In the genomic region with DNA sequence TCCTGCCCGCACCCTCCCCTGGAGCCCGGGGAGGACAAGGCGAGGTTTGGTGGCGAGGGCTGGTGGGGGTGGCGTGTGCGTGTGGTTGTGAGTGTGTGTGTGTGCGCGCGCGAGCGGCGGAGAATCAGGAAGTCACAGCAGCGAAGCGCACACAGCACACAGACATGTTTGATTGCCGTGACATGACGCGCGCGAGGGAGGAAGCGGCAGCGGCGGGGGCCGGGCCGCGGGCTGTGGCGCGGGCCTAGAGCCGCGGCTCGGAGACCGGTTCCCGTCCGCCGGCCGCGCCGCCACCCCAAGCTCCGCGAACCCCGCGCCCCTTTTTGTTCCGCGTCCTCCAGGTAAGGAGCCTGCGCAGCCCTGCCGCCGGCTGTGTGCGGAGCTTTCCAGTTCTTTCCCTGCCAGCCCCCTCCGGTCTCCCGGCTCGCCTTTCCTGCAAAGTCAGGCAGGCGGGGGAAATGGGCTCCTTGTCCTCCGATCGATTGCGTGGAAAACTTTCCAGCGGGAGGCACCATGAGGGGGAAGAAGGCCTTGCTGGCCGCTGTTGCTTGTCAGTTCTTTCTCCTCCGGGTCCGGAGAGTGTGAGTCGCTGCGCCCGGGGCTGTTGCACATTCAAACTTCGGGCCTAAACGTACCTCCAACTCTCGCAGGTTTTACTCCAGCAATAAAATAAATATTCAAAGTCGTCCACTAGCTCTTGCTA, we compare ENCODE assay signal across 8 cellular contexts. TPM values are rescaled to one million over a fixed set of nuclear protein-coding genes. Genes with fewer than 3 reads are reported as not detected.
DNase-seq lines count a peak whose midpoint lies in the region; ATAC-seq and TF ChIP-seq lines count a peak whose summit lies in the region.

No MANE protein-coding gene starts in this region.

- H3K27ac Mint-ChIP-seq in activated T-helper 2 cell treated with anti-CD3 and anti-CD28 coated beads, Interferon-gamma antibody, Interleukin-2, Interleukin-4, amounts not matched to agents 10 μg/mL and 5 μg/mL and 100 μg/mL, durations not matched to agents 14 hours and 24 hours and 36 hours, result peak overlapping the region; percentile 94
- peak overlapping the region; percentile 93 to 100 (median 98) for H3K27ac Mint-ChIP-seq in naive thymus-derived CD8-positive, alpha-beta T cell
- peak overlapping the region; percentile 99 for H3K27ac Mint-ChIP-seq in stimulated activated naive B cell treated with anti-CD40 and anti-IgM and Interleukin-4, amounts not matched to agents 10 μg/mL and 1 μg/mL and 100 μg/mL, for 72 hours

- TF ChIP-seq CTCF in Peyer's patch (IDR thresholded peaks at IDR 0.05) (no peak), fibroblast of mammary gland (conservative IDR thresholded peaks at IDR 0.05; ENCODE audit: control insufficient read depth, insufficient read depth, low read depth, low read length) (no peak)

- no peaks in the 10 kb centered on the region for H3K9me3 ChIP-seq in Peyer's patch

- intact Hi-C loops in activated T-helper 2 cell treated with anti-CD3 and anti-CD28 coated beads, Interferon-gamma antibody, Interleukin-2, Interleukin-4, amounts not matched to agents 10 μg/mL and 5 μg/mL and 100 μg/mL, durations not matched to agents 14 hours and 24 hours and 36 hours (cut with micrococcal nuclease), result loop anchor here (5.0 kb wide), 3 partner anchors 140 to 1740 kb away; partner anchors contain the start of gene RFX3

- POLR2A ChIA-PET in naive thymus-derived CD8-positive, alpha-beta T cell (lab: Charles Lee), result interaction anchor here (0.7 to 6.0 kb wide), 8 partner anchors 10 to 1509 kb away, joined by 3 to 71 read pairs (median 4); no protein-coding TSS in a partner anchor

- H3K4me1 ChIP-seq in Peyer's patch, result peaks cover 0 to 35% (median 6%) of the 10 kb centered on the region in 4 donors

- no peaks in the 10 kb centered on the region for H3K36me3 ChIP-seq in Peyer's patch

- H3K4me3 Mint-ChIP-seq in activated T-helper 2 cell treated with anti-CD3 and anti-CD28 coated beads, Interferon-gamma antibody, Interleukin-2, Interleukin-4, amounts not matched to agents 10 μg/mL and 5 μg/mL and 100 μg/mL, durations not matched to agents 14 hours and 24 hours and 36 hours (ENCODE audit: low read depth), result peak overlapping the region; percentile 87
- H3K4me3 Mint-ChIP-seq in naive thymus-derived CD8-positive, alpha-beta T cell, result peak overlapping the region; percentile 93 to 100 (median 98)
- peak overlapping the region; percentile 97 to 99 for H3K4me3 Mint-ChIP-seq in stimulated activated naive B cell treated with anti-CD40 and anti-IgM and Interleukin-4, amounts not matched to agents 10 μg/mL and 1 μg/mL and 100 μg/mL, for 72 hours

- H3K27me3 ChIP-seq in Peyer's patch, result no peaks in the 10 kb centered on the region

- H3K27ac ChIP-seq in Peyer's patch, result peak overlapping the region; percentile 95 to 98 (median 96)

- peak; percentile 60 to 71 for TF ChIP-seq POLR2A in Peyer's patch (IDR thresholded peaks at IDR 0.05)

- no peaks in the 10 kb centered on the region for H3K9me3 Mint-ChIP-seq in activated T-helper 2 cell treated with anti-CD3 and anti-CD28 coated beads, Interferon-gamma antibody, Interleukin-2, Interleukin-4, amounts not matched to agents 10 μg/mL and 5 μg/mL and 100 μg/mL, durations not matched to agents 14 hours and 24 hours and 36 hours
- H3K9me3 Mint-ChIP-seq in naive thymus-derived CD8-positive, alpha-beta T cell, result peaks cover 0 to 2% (median 0%) of the 10 kb centered on the region in 9 donors
- no peaks in the 10 kb centered on the region for H3K9me3 Mint-ChIP-seq in stimulated activated naive B cell treated with anti-CD40 and anti-IgM and Interleukin-4, amounts not matched to agents 10 μg/mL and 1 μg/mL and 100 μg/mL, for 72 hours

- ATAC-seq in GM19023 (IDR thresholded peaks at IDR 0.05; ENCODE audit: unreplicated experiment) (peak; percentile 28), HG03354 (IDR thresholded peaks at IDR 0.05; ENCODE audit: poor library complexity, severe bottlenecking, unreplicated experiment) (peak; percentile 37)
- peak; percentile 37 to 46 for ATAC-seq in naive thymus-derived CD8-positive, alpha-beta T cell
- ATAC-seq in stimulated activated naive B cell treated with anti-CD40 and anti-IgM and Interleukin-4, amounts not matched to agents 10 μg/mL and 1 μg/mL and 100 μg/mL, for 72 hours (replicated peaks), result peak; percentile 46 to 51

- peaks cover 7% of the 10 kb centered on the region for H3K36me3 Mint-ChIP-seq in activated T-helper 2 cell treated with anti-CD3 and anti-CD28 coated beads, Interferon-gamma antibody, Interleukin-2, Interleukin-4, amounts not matched to agents 10 μg/mL and 5 μg/mL and 100 μg/mL, durations not matched to agents 14 hours and 24 hours and 36 hours (ENCODE audit: low read depth)
- H3K36me3 Mint-ChIP-seq in naive thymus-derived CD8-positive, alpha-beta T cell, result peaks cover 0 to 6% (median 0%) of the 10 kb centered on the region in 3 donors
- peaks cover 7 to 9% of the 10 kb centered on the region in 2 donors for H3K36me3 Mint-ChIP-seq in stimulated activated naive B cell treated with anti-CD40 and anti-IgM and Interleukin-4, amounts not matched to agents 10 μg/mL and 1 μg/mL and 100 μg/mL, for 72 hours

- no peaks in the 10 kb centered on the region for H3K27me3 Mint-ChIP-seq in activated T-helper 2 cell treated with anti-CD3 and anti-CD28 coated beads, Interferon-gamma antibody, Interleukin-2, Interleukin-4, amounts not matched to agents 10 μg/mL and 5 μg/mL and 100 μg/mL, durations not matched to agents 14 hours and 24 hours and 36 hours (ENCODE audit: low read depth)
- H3K27me3 Mint-ChIP-seq in naive thymus-derived CD8-positive, alpha-beta T cell, result peaks cover 0 to 4% (median 0%) of the 10 kb centered on the region in 5 donors
- peaks cover 0 to 6% of the 10 kb centered on the region in 2 donors for H3K27me3 Mint-ChIP-seq in stimulated activated naive B cell treated with anti-CD40 and anti-IgM and Interleukin-4, amounts not matched to agents 10 μg/mL and 1 μg/mL and 100 μg/mL, for 72 hours

- peaks cover 54% of the 10 kb centered on the region for H3K4me1 Mint-ChIP-seq in activated T-helper 2 cell treated with anti-CD3 and anti-CD28 coated beads, Interferon-gamma antibody, Interleukin-2, Interleukin-4, amounts not matched to agents 10 μg/mL and 5 μg/mL and 100 μg/mL, durations not matched to agents 14 hours and 24 hours and 36 hours (ENCODE audit: low read depth)
- peaks cover 27 to 57% (median 50%) of the 10 kb centered on the region in 4 donors for H3K4me1 Mint-ChIP-seq in naive thymus-derived CD8-positive, alpha-beta T cell
- peaks cover 21 to 40% of the 10 kb centered on the region in 2 donors for H3K4me1 Mint-ChIP-seq in stimulated activated naive B cell treated with anti-CD40 and anti-IgM and Interleukin-4, amounts not matched to agents 10 μg/mL and 1 μg/mL and 100 μg/mL, for 72 hours

- peak; percentile 80 for DNase-seq in AG20443 (ENCODE audit: low spot score)
- peak; percentile 86 to 95 (median 88) for DNase-seq in Peyer's patch
- DNase-seq in activated T-helper 2 cell treated with anti-CD3 and anti-CD28 coated beads, Interferon-gamma antibody, Interleukin-2, Interleukin-4, amounts not matched to agents 10 μg/mL and 5 μg/mL and 100 μg/mL, durations not matched to agents 14 hours and 24 hours and 36 hours (ENCODE audit: low spot score), result peak; percentile 79
- peak; percentile 70 for DNase-seq in fibroblast of mammary gland (ENCODE audit: low read depth)
- peak; percentile 71 to 93 (median 80) for DNase-seq in naive thymus-derived CD8-positive, alpha-beta T cell
- DNase-seq in stimulated activated naive B cell treated with anti-CD40 and anti-IgM and Interleukin-4, amounts not matched to agents 10 μg/mL and 1 μg/mL and 100 μg/mL, for 72 hours, result peak; percentile 71

- peak overlapping the region; percentile 71 to 92 (median 82) for H3K4me3 ChIP-seq in Peyer's patch
- H3K4me3 ChIP-seq in fibroblast of mammary gland (ENCODE audit: control insufficient read depth, low read depth, low read length), result peak overlapping the region; percentile 81

RNA-seq across cellular contexts. Expression of gene SMARCA2, which starts 2.5 kb away (rescaled TPM):
- 100 to 1,000 TPM in 3 of 4 donors, 10 to 100 TPM in 1; 93.7 to 297 (median 113) TPM for total RNA-seq in Peyer's patch
- 84.5 and 90.4 TPM in 2 replicates for total RNA-seq in activated T-helper 2 cell treated with anti-CD3 and anti-CD28 coated beads, Interferon-gamma antibody, Interleukin-2, Interleukin-4, amounts not matched to agents 10 μg/mL and 5 μg/mL and 100 μg/mL, durations not matched to agents 14 hours and 24 hours and 36 hours
- 100 to 1,000 TPM; 236 to 238 TPM for total RNA-seq in naive thymus-derived CD8-positive, alpha-beta T cell
- 10 to 100 TPM; 36.1 to 78.7 (median 37.9) TPM for polyA plus RNA-seq in naive thymus-derived CD8-positive, alpha-beta T cell

Comparison
In these comparisons a context has a peak if more than half of its experiments do, and no peak if none do; other contexts are left out.
1. Peak in every context shown above with its lines: DNase-seq, ATAC-seq, H3K4me3 ChIP-seq and H3K27ac ChIP-seq.